Comparison of ENCODE assay signal across 8 cellular contexts in the genomic region with DNA sequence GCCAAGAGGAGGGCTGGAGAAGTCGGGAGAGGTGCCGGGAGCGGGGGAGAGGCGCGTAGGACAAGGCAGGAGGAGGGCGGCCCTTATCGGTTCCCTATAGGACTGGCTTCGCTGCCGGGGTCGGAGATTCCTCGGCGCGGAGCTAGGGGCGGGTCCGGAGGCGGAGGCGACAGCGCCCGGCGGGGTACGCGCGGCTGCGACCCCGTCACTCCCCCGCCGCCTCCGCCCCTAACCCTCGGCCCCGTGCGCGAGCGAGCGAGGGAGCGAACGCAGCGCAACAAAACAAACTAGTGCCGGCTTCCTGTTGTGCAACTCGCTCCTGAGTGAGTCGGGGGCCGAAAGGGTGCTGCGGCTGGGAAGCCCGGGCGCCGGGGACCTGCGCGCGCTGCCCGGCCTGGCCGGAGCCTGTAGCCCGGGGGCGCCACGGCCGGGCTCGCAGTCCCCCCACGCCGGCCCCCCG. TPM values are rescaled to one million over a fixed set of nuclear protein-coding genes. Genes with fewer than 3 reads are reported as not detected.
A peak's percentile ranks its signal among the peaks of the same experiment; 100 is the strongest.
DNase-seq lines count a peak whose midpoint lies in the region; ATAC-seq and TF ChIP-seq lines count a peak whose summit lies in the region.

No MANE protein-coding gene starts in this region.

- H2AFZ ChIP-seq in OCI-LY7 (ENCODE audit: low read length) = no peak overlapping the region

- POLR2A ChIA-PET in AG04450 (lab: Yijun Ruan, JAX) = interaction anchor here (1.0 to 1.5 kb wide), 3 partner anchors 213 to 771 kb away, joined by 3 to 6 read pairs (median 5); no protein-coding TSS in a partner anchor
- POLR2A ChIA-PET in OCI-LY7 (lab: Charles Lee) = no interaction called here

- no peaks in the 10 kb centered on the region for H3K9me2 ChIP-seq in OCI-LY7 (ENCODE audit: insufficient read depth, low read length)

- TF ChIP-seq CTCF in AG04450 (IDR thresholded peaks at IDR 0.05; ENCODE audit: low read depth, low read length) (no peak), OCI-LY7 (conservative IDR thresholded peaks at IDR 0.05; ENCODE audit: low read length) (no peak)

- H3K79me2 ChIP-seq in OCI-LY7 (ENCODE audit: insufficient read depth, low read depth, low read length) = no peaks in the 10 kb centered on the region

- H4K20me1 ChIP-seq in OCI-LY7 (ENCODE audit: insufficient read depth, low read length) = no peaks in the 10 kb centered on the region

- H3K36me3 ChIP-seq in SJCRH30 = no peaks in the 10 kb centered on the region
- H3K36me3 ChIP-seq in OCI-LY7 (ENCODE audit: insufficient read depth, low read length) = no peaks in the 10 kb centered on the region

- intact Hi-C loops in left cardiac atrium (cut with DNase I) = no loop called here
- intact Hi-C loops in posterior cingulate gyrus (cut with DNase I) = no loop called here
- intact Hi-C loops in OCI-LY7 (cut with micrococcal nuclease; ENCODE audit: unreplicated experiment) = no loop called here

- DNase-seq in AG04450 (ENCODE audit: low read depth, low spot score) = no peak
- DNase-seq in SJCRH30 = peak; percentile 59 to 66
- DNase-seq in amygdala (lab: John Stamatoyannopoulos, UW) = peak in 37 of 56 donors; percentile 11 to 62 (median 35)
- DNase-seq in left cardiac atrium = peak; percentile 68
- peak; percentile 19 to 85 (median 34) for DNase-seq in posterior cingulate gyrus
- no peak for DNase-seq in OCI-LY7 (ENCODE audit: low spot score)

- H3K9me3 ChIP-seq in AG04450 (ENCODE audit: control insufficient read depth, insufficient read depth, low read length) = peaks cover 3% of the 10 kb centered on the region; the same call in 1 of the 2 replicates
- H3K9me3 ChIP-seq in SJCRH30 (replicated peaks) = 0 out of 2 replicates have a peak, but pooled peaks cover 2% of the 10 kb centered on the region
- no peaks in the 10 kb centered on the region for H3K9me3 ChIP-seq in OCI-LY7 (ENCODE audit: low read length)

- peaks cover 18% of the 10 kb centered on the region for H3K4me1 ChIP-seq in SJCRH30
- no peaks in the 10 kb centered on the region for H3K4me1 ChIP-seq in OCI-LY7 (ENCODE audit: insufficient read depth, low read length, poor library complexity, severe bottlenecking)

- H3K4me3 ChIP-seq in AG04450 (ENCODE audit: low read depth, low read length) (peak overlapping the region; percentile 85), SJCRH30 (peak overlapping the region; percentile 73), OCI-LY7 (ENCODE audit: low read depth, low read length, poor library complexity, severe bottlenecking) (no peak overlapping the region)

- peak overlapping the region; percentile 97 for H3K27ac ChIP-seq in AG04450 (ENCODE audit: low read depth, low read length)
- peak overlapping the region; percentile 84 for H3K27ac ChIP-seq in SJCRH30
- no peak overlapping the region for H3K27ac ChIP-seq in OCI-LY7 (ENCODE audit: low read depth, low read length, poor library complexity, severe bottlenecking)

- CTCF ChIA-PET in AG04450 (lab: Charles Lee) (interaction anchor here (1.0 to 1.7 kb wide), 8 partner anchors 16 to 566 kb away, joined by 3 to 7 read pairs (median 4); no protein-coding TSS in a partner anchor), OCI-LY7 (lab: Charles Lee; ENCODE audit: unreplicated experiment) (no interaction called here)

- ATAC-seq in GM18858 (IDR thresholded peaks at IDR 0.05; ENCODE audit: unreplicated experiment) (peak; percentile 33), HG03175 (IDR thresholded peaks at IDR 0.05; ENCODE audit: unreplicated experiment) (peak; percentile 38), left cardiac atrium (peak; percentile 39 to 48)

- no TSS peak for BruUV-seq in OCI-LY7 (replicated peaks; lab: Mats Ljungman, UMichigan)

- no peak overlapping the region for H3K4me2 ChIP-seq in OCI-LY7 (ENCODE audit: low read length)

- H3K27me3 ChIP-seq in AG04450 (ENCODE audit: control insufficient read depth, insufficient read depth, low read length) (no peaks in the 10 kb centered on the region), SJCRH30 (no peaks in the 10 kb centered on the region)

RNA-seq across cellular contexts. Expression of a gene that starts 2.0 kb away (rescaled TPM):
- polyA plus RNA-seq in AG04450 (2011; rRNA removed) = 4.4 and 6.8 TPM in 2 replicates
- polyA minus RNA-seq in AG04450 (2011; rRNA and poly(A)+ RNA removed) = 104 and 133 TPM in 2 replicates
- total RNA-seq in SJCRH30 (2014; rRNA removed; shearing (Covaris generic)) = 6.7 and 7.1 TPM in 2 replicates
- 10 to 100 TPM in 1 of 2 donors, 1 to 10 TPM in 1; 7.6 to 12.8 TPM for total RNA-seq in left cardiac atrium
- not detected in 2 replicates for total RNA-seq in OCI-LY7 (2014; rRNA removed; shearing (Covaris generic))
- not detected in 2 replicates for total RNA-seq in OCI-LY7 (2022)

Comparison
In these comparisons a context has a peak if more than half of its experiments do, and no peak if none do; other contexts are left out.
1. DNase-seq: peak in SJCRH30 (2 of 2), amygdala (37 of 56), left cardiac atrium (single experiment) and posterior cingulate gyrus (10 of 10); none in AG04450 (single experiment) and OCI-LY7 (single experiment).
2. Peak in every context shown above with its lines, with median percentiles within 50 percentile points of each other: ATAC-seq.